8 cellular contexts compared by ENCODE assay signal in the genomic region with DNA sequence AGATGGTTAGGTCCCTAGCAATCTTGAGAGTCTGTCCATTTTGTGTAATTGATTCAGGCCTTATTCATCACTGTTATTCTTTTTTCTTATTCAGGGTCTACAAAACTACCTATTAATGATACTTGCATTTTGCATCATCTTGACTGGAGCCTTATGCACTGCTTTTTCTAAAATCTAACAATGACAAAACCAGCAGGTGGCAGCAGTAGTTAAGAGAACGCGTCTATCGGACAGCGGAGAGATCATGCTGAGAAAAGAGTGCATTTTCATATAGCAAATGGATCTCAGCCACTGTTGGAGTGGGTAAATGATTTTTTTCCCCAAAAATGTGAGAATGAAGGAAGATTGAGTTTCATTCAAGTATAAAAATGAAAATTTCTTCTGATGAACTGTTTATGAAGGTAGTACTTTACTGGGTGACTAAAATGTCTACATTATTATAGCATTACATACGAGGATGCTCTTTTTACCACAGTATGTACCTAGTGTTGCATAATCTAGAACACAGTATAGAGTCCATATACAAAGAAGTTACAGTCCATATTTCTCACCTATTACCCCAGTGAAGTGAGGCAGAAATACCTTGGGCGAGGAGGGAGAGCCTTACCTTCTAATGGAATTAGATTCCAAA.
A peak's percentile ranks its signal among the peaks of the same experiment; 100 is the strongest.
DNase-seq lines count a peak whose midpoint lies in the region; TF ChIP-seq lines count a peak whose summit lies in the region.

No MANE protein-coding gene starts in this region.

- CTCF ChIA-PET in HEK293 (lab: Yijun Ruan, JAX) = interaction anchor here (0.6 to 4.7 kb wide), 8 partner anchors 9 to 1422 kb away, joined by 3 to 52 read pairs (median 3); no protein-coding TSS in a partner anchor

- POLR2A ChIA-PET in HEK293 (lab: Yijun Ruan, JAX) = no interaction called here

- DNase-seq in GM10266 (ENCODE audit: extremely low spot score) = peak; percentile 30
- DNase-seq in LoVo (ENCODE audit: low spot score) = peak; percentile 42
- peak; percentile 62 for DNase-seq in SKM-1 treated with dmso at 0.1 percent for 144 hours (lab: John Stamatoyannopoulos, UW; ENCODE audit: unreplicated experiment)
- DNase-seq in central memory CD4-positive, alpha-beta T cell = peak; percentile 19
- DNase-seq in stimulated activated CD4-positive, alpha-beta T cell treated with anti-CD3 and anti-CD28 coated beads, TNF-alpha, amount 100 ng/mL, for 24 hours (ENCODE audit: low read depth in 3 of 3) = peak in 2 of 3 experiments; percentile 4 to 19

- no peaks in the 10 kb centered on the region for H3K9me3 ChIP-seq in HEK293 (ENCODE audit: control insufficient read depth, insufficient read depth, low read depth, low read length)

- H3K4me3 ChIP-seq in HEK293 (ENCODE audit: low read depth, low read length) = no peak overlapping the region

- no peaks in the 10 kb centered on the region for H3K4me1 ChIP-seq in HEK293 (ENCODE audit: control insufficient read depth, insufficient read depth, low read length)

- peak; percentile 86 for TF ChIP-seq CTCF in 22Rv1 (IDR thresholded peaks at IDR 0.05)
- TF ChIP-seq CTCF in GM10266 (IDR thresholded peaks at IDR 0.05; ENCODE audit: control insufficient read depth, insufficient read depth, low read depth, missing control alignments) = peak; percentile 74
- TF ChIP-seq CTCF in HEK293 (tag by site-specific recombination; IDR thresholded peaks at IDR 0.05) = 0 out of 2 replicates have a peak, but pooled peaks have one; percentile 9

- H3K27me3 ChIP-seq in layer of hippocampus (ENCODE audit: control insufficient read depth, insufficient read depth, low read length) = no peaks in the 10 kb centered on the region

- H3K27ac ChIP-seq in 22Rv1 (no peak overlapping the region), HEK293 (ENCODE audit: extremely low read depth, low read depth, low read length) (no peak overlapping the region), layer of hippocampus (ENCODE audit: low read depth, low read length) (peak overlapping the region; percentile 74)

- no peaks in the 10 kb centered on the region for H3K36me3 ChIP-seq in HEK293 (ENCODE audit: control insufficient read depth in 2 of 2, insufficient read depth in 1 of 2, low read length in 2 of 2)

TF ChIP-seq in HEK293, 187 proteins besides CTCF, POLR2A, EP300 and RAD21:
- TF ChIP-seq, protein P1, sequence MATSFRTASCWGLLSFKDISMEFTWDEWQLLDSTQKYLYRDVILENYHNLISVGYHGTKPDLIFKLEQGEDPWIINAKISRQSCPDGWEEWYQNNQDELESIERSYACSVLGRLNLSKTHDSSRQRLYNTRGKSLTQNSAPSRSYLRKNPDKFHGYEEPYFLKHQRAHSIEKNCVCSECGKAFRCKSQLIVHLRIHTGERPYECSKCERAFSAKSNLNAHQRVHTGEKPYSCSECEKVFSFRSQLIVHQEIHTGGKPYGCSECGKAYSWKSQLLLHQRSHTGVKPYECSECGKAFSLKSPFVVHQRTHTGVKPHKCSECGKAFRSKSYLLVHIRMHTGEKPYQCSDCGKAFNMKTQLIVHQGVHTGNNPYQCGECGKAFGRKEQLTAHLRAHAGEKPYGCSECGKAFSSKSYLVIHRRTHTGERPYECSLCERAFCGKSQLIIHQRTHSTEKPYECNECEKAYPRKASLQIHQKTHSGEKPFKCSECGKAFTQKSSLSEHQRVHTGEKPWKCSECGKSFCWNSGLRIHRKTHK (tag by site-specific recombination; IDR thresholded peaks at IDR 0.05) = no peak
- TF ChIP-seq ZNF654 (tag by site-specific recombination; IDR thresholded peaks at IDR 0.05; ENCODE audit: low read depth) = peak; percentile 76
- TF ChIP-seq KLF8 (tag by site-specific recombination; IDR thresholded peaks at IDR 0.05) = no peak
- TF ChIP-seq ZNF660 (tag by site-specific recombination; IDR thresholded peaks at IDR 0.05) = peak; percentile 61; the same call in 1 of the 2 replicates
- TF ChIP-seq KLF1 (tag by site-specific recombination; IDR thresholded peaks at IDR 0.05) = no peak

Comparison
In these comparisons a context has a peak if more than half of its experiments do, and no peak if none do; other contexts are left out.
1. CTCF ChIP-seq: peak in every context shown above with its lines; median percentile 86 in 22Rv1; 74 in GM10266; 9 in HEK293.
2. DNase-seq: peak in every context shown above with its lines; median percentile 62 in SKM-1 treated with dmso at 0.1 percent for 144 hours; 42 in LoVo; 30 in GM10266; 19 in central memory CD4-positive, alpha-beta T cell; 12 in stimulated activated CD4-positive, alpha-beta T cell treated with anti-CD3 and anti-CD28 coated beads, TNF-alpha, amount 100 ng/mL, for 24 hours.